ENCODE assay signal across 16 cellular contexts in genomic region chr19:55528030-55528801, GRCh38. TPM values are rescaled to one million over a fixed set of nuclear protein-coding genes. Genes with fewer than 3 reads are reported as not detected.
A peak's percentile ranks its signal among the peaks of the same experiment; 100 is the strongest.
DNase-seq lines count a peak whose midpoint lies in the region; ATAC-seq, FAIRE-seq and TF ChIP-seq lines count a peak whose summit lies in the region.
"Had no signal": no experiment of that assay in that cellular context is flagged by ENCODE, and none has a peak within 500 bp of the region (broad histone marks: within the 10 kb centered on the region; RNA-seq: fewer than 3 reads in every experiment).

No MANE protein-coding gene starts in this region.

- no peaks in the 10 kb centered on the region for H3K9me3 Mint-ChIP-seq in astrocyte (ENCODE audit: unreplicated experiment)
- H3K9me3 Mint-ChIP-seq in activated CD4-positive, alpha-beta T cell treated with anti-CD3 and anti-CD28 coated beads, Interleukin-2, amount 10 ng/mL, durations not matched to agents 7 days and 5 days, result no peaks in the 10 kb centered on the region
- H3K9me3 Mint-ChIP-seq: immature natural killer cell had no signal

- no peak overlapping the region for H3K9ac ChIP-seq in astrocyte (ENCODE audit: low read length)

- no peak for FAIRE-seq in astrocyte (lab: Jason Lieb, UNC)
- no peak for FAIRE-seq in pancreas (lab: Jason Lieb, UNC)
- FAIRE-seq: A204.1 had no signal

- POLR2A ChIA-PET in activated CD4-positive, alpha-beta T cell treated with anti-CD3 and anti-CD28 coated beads, Interleukin-2, amount 10 ng/mL, durations not matched to agents 7 days and 5 days (lab: Charles Lee), result no interaction called here

- H3K4me3 ChIP-seq in astrocyte (ENCODE audit: insufficient read depth, low read depth, low read length), result no peak overlapping the region
- H3K4me3 ChIP-seq in pancreas, result no peak overlapping the region
- no peak overlapping the region for H3K4me3 ChIP-seq in adrenal gland
- H3K4me3 ChIP-seq: thyroid gland had no signal

- DNase-seq in NCI-H2107 treated with DMSO at 0.1 percent for 48 hours (lab: John Stamatoyannopoulos, UW; ENCODE audit: unreplicated experiment) (peak; percentile 51), NCI-H2107 (lab: John Stamatoyannopoulos, UW) (no peak), NCI-H345 (lab: John Stamatoyannopoulos, UW) (peak; percentile 30), astrocyte (ENCODE audit: low read depth) (no peak), pancreas (no peak), adrenal gland (no peak)
- DNase-seq in activated CD4-positive, alpha-beta T cell treated with anti-CD3 and anti-CD28 coated beads, Interleukin-2, amount 10 ng/mL, durations not matched to agents 7 days and 5 days, result no peak
- DNase-seq: activated CD4-positive, alpha-beta T cell treated with anti-CD3 and anti-CD28 coated beads for 36 hours; activated effector memory CD4-positive, alpha-beta T cell treated with anti-CD3 and anti-CD28 coated beads, Interleukin-2, amount 50 U/mL, for 16 hours; GF-D8; immature natural killer cell; thyroid gland had no signal

- H3K4me2 ChIP-seq in astrocyte (ENCODE audit: low read length), result peak overlapping the region; percentile 20

- no peaks in the 10 kb centered on the region for H3K4me1 Mint-ChIP-seq in astrocyte (ENCODE audit: low read depth, unreplicated experiment)
- H3K4me1 Mint-ChIP-seq in activated CD4-positive, alpha-beta T cell treated with anti-CD3 and anti-CD28 coated beads, Interleukin-2, amount 10 ng/mL, durations not matched to agents 7 days and 5 days, result no peaks in the 10 kb centered on the region
- H3K4me1 Mint-ChIP-seq: activated CD4-positive, alpha-beta T cell treated with anti-CD3 and anti-CD28 coated beads for 36 hours; immature natural killer cell had no signal

- CTCF ChIA-PET in activated CD4-positive, alpha-beta T cell treated with anti-CD3 and anti-CD28 coated beads, Interleukin-2, amount 10 ng/mL, durations not matched to agents 7 days and 5 days (lab: Charles Lee), result interaction anchor here (1.3 kb wide), 1 partner anchor 104 kb away, joined by 4 read pairs; no protein-coding TSS in a partner anchor

- no peak overlapping the region for H3K27ac ChIP-seq in astrocyte (ENCODE audit: low read depth, low read length)
- H3K27ac ChIP-seq in pancreas, result no peak overlapping the region
- H3K27ac ChIP-seq in adrenal gland, result no peak overlapping the region
- H3K27ac ChIP-seq: thyroid gland had no signal

- no peaks in the 10 kb centered on the region for H4K20me1 ChIP-seq in astrocyte (ENCODE audit: insufficient read depth, low read length)

- TF ChIP-seq CTCF in astrocyte (IDR thresholded peaks at IDR 0.05; ENCODE audit: insufficient read depth, low read depth, low read length) (no peak), pancreas (IDR thresholded peaks at IDR 0.05) (no peak), adrenal gland (IDR thresholded peaks at IDR 0.05) (no peak)

- no peak overlapping the region for H2AFZ ChIP-seq in astrocyte (ENCODE audit: low read depth, low read length)

- intact Hi-C loops in pancreas (cut with DNase I), result no loop called here
- intact Hi-C loops in adrenal gland (cut with DNase I), result no loop called here

- WGBS in pancreas, 2 donors, result 23 to 24% methylated on average over 15 of the region's 15 CpGs
- WGBS in adrenal gland, 4 donors, result 26 to 29% (median 28%) methylated on average over 15 of the region's 15 CpGs

- H3K4me1 ChIP-seq in astrocyte (ENCODE audit: insufficient read depth, low read length) (no peaks in the 10 kb centered on the region), pancreas (peaks cover 0 to 5% (median 0%) of the 10 kb centered on the region in 3 donors), adrenal gland (replicated peaks in 1 of 2) (no peaks in the 10 kb centered on the region)

- peak in 3 of 4 donors; percentile 29 to 72 (median 72) for ATAC-seq in pancreas
- no peak for ATAC-seq in HG03571 (IDR thresholded peaks at IDR 0.05; ENCODE audit: unreplicated experiment)
- ATAC-seq: activated CD4-positive, alpha-beta T cell treated with anti-CD3 and anti-CD28 coated beads for 36 hours had no signal

- H3K27me3 Mint-ChIP-seq in astrocyte (ENCODE audit: low read depth, unreplicated experiment), result no peaks in the 10 kb centered on the region
- H3K27me3 Mint-ChIP-seq in activated CD4-positive, alpha-beta T cell treated with anti-CD3 and anti-CD28 coated beads, Interleukin-2, amount 10 ng/mL, durations not matched to agents 7 days and 5 days, result no peaks in the 10 kb centered on the region
- H3K27me3 Mint-ChIP-seq: activated CD4-positive, alpha-beta T cell treated with anti-CD3 and anti-CD28 coated beads for 36 hours had no signal

- no peak for TF ChIP-seq POLR2A in adrenal gland (IDR thresholded peaks at IDR 0.05)

- no peaks in the 10 kb centered on the region for H3K79me2 ChIP-seq in astrocyte (ENCODE audit: insufficient read depth, low read length)

- H3K9me3 ChIP-seq in astrocyte (ENCODE audit: insufficient read depth, low read depth, low read length) (no peaks in the 10 kb centered on the region), pancreas (no peaks in the 10 kb centered on the region), adrenal gland (replicated peaks in 1 of 3) (no peaks in the 10 kb centered on the region)
- H3K9me3 ChIP-seq: thyroid gland had no signal

- H3K4me3 Mint-ChIP-seq in astrocyte (ENCODE audit: unreplicated experiment), result no peak overlapping the region
- H3K4me3 Mint-ChIP-seq in activated CD4-positive, alpha-beta T cell treated with anti-CD3 and anti-CD28 coated beads, Interleukin-2, amount 10 ng/mL, durations not matched to agents 7 days and 5 days, result no peak overlapping the region
- H3K4me3 Mint-ChIP-seq: activated CD4-positive, alpha-beta T cell treated with anti-CD3 and anti-CD28 coated beads for 36 hours; immature natural killer cell had no signal

- no peaks in the 10 kb centered on the region for H3K27me3 ChIP-seq in astrocyte (ENCODE audit: insufficient read depth, low read length)
- no peaks in the 10 kb centered on the region for H3K27me3 ChIP-seq in pancreas
- H3K27me3 ChIP-seq in adrenal gland, result peaks cover 6% of the 10 kb centered on the region
- H3K27me3 ChIP-seq: thyroid gland had no signal

- no peak overlapping the region for H3K27ac Mint-ChIP-seq in astrocyte (ENCODE audit: unreplicated experiment)
- no peak overlapping the region for H3K27ac Mint-ChIP-seq in activated CD4-positive, alpha-beta T cell treated with anti-CD3 and anti-CD28 coated beads, Interleukin-2, amount 10 ng/mL, durations not matched to agents 7 days and 5 days
- H3K27ac Mint-ChIP-seq: activated CD4-positive, alpha-beta T cell treated with anti-CD3 and anti-CD28 coated beads for 36 hours; immature natural killer cell had no signal

- H3K36me3 ChIP-seq in astrocyte (ENCODE audit: insufficient read depth, low read length), result no peaks in the 10 kb centered on the region
- no peaks in the 10 kb centered on the region for H3K36me3 ChIP-seq in pancreas
- H3K36me3 ChIP-seq in adrenal gland (replicated peaks in 1 of 2), result no peaks in the 10 kb centered on the region
- H3K36me3 ChIP-seq: thyroid gland had no signal

- H3K36me3 Mint-ChIP-seq in astrocyte (ENCODE audit: low read depth, unreplicated experiment), result no peaks in the 10 kb centered on the region
- no peaks in the 10 kb centered on the region for H3K36me3 Mint-ChIP-seq in activated CD4-positive, alpha-beta T cell treated with anti-CD3 and anti-CD28 coated beads, Interleukin-2, amount 10 ng/mL, durations not matched to agents 7 days and 5 days (ENCODE audit: low read depth)
- H3K36me3 Mint-ChIP-seq: immature natural killer cell had no signal

RNA-seq across cellular contexts. Expression of gene SBK2, which starts 8.7 kb away (rescaled TPM):
- total RNA-seq in astrocyte (2.5 and 4.2 TPM in 2 replicates), pancreas (under 1 TPM in 1 of 6 donors, not detected in 5; 0.43 TPM), adrenal gland (not detected)
- polyA plus RNA-seq in pancreas (under 1 TPM; 0.28 to 0.46 TPM), adrenal gland (not detected)
- total RNA-seq in activated CD4-positive, alpha-beta T cell treated with anti-CD3 and anti-CD28 coated beads, Interleukin-2, amount 10 ng/mL, durations not matched to agents 7 days and 5 days, result not detected
- total RNA-seq: activated CD4-positive, alpha-beta T cell treated with anti-CD3 and anti-CD28 coated beads for 36 hours; SK-MEL-5; thyroid gland had no signal
- polyA plus RNA-seq: immature natural killer cell had no signal

RNA-seq across cellular contexts. Expression of gene SBK3, which starts 17.1 kb away (rescaled TPM):
- total RNA-seq in astrocyte (0.34 and 0.91 TPM in 2 replicates), pancreas (under 1 TPM in 2 of 6 donors, not detected in 4; 0.19 to 0.28 TPM), adrenal gland (under 1 TPM in 2 of 8 donors, not detected in 6; 0.18 to 0.68 TPM)
- polyA plus RNA-seq in pancreas (under 1 TPM; 0.11 to 0.16 TPM), adrenal gland (under 1 TPM in 1 of 3 donors, not detected in 2; 0.10 TPM)
- total RNA-seq in activated CD4-positive, alpha-beta T cell treated with anti-CD3 and anti-CD28 coated beads, Interleukin-2, amount 10 ng/mL, durations not matched to agents 7 days and 5 days, result not detected
- total RNA-seq: activated CD4-positive, alpha-beta T cell treated with anti-CD3 and anti-CD28 coated beads for 36 hours; SK-MEL-5; skeletal muscle tissue had no signal
- polyA plus RNA-seq: immature natural killer cell had no signal

RNA-seq across cellular contexts. Expression of gene SSC5D, which starts 40.0 kb away (rescaled TPM):
- 46.8 and 66.1 TPM in 2 replicates for total RNA-seq in astrocyte
- 1 to 10 TPM in 4 of 6 donors, under 1 TPM in 2; 0.60 to 5.3 (median 1.4) TPM for total RNA-seq in pancreas
- polyA plus RNA-seq in pancreas, result 1 to 10 TPM in 1 of 2 donors, under 1 TPM in 1; 0.77 to 2.1 TPM
- total RNA-seq in adrenal gland, result 1 to 10 TPM; 1.5 to 6.8 (median 4.5) TPM
- polyA plus RNA-seq in adrenal gland, result 1 to 10 TPM; 1.3 to 10.0 (median 1.5) TPM
- under 1 TPM; 0.42 to 0.98 TPM for total RNA-seq in activated CD4-positive, alpha-beta T cell treated with anti-CD3 and anti-CD28 coated beads, Interleukin-2, amount 10 ng/mL, durations not matched to agents 7 days and 5 days
- total RNA-seq: SK-MEL-5 had no signal
- polyA plus RNA-seq: immature natural killer cell had no signal

RNA-seq across cellular contexts. Expression of gene NAT14, which starts 43.2 kb away (rescaled TPM):
- total RNA-seq in astrocyte (68.7 and 71.2 TPM in 2 replicates), pancreas (10 to 100 TPM in 1 of 6 donors, 1 to 10 TPM in 5; 5.8 to 10.1 (median 7.5) TPM), adrenal gland (10 to 100 TPM in 5 of 8 donors, 1 to 10 TPM in 3; 4.9 to 35.3 (median 17.9) TPM)
- polyA plus RNA-seq in pancreas (10 to 100 TPM; 27.9 to 32.4 TPM), adrenal gland (100 to 1,000 TPM in 1 of 3 donors, 10 to 100 TPM in 1, 1 to 10 TPM in 1; 6.2 to 108 (median 53.8) TPM)
- 10 to 100 TPM; 11.7 TPM for total RNA-seq in activated CD4-positive, alpha-beta T cell treated with anti-CD3 and anti-CD28 coated beads, Interleukin-2, amount 10 ng/mL, durations not matched to agents 7 days and 5 days

RNA-seq across cellular contexts. Expression of gene ZNF628, which starts 51.8 kb away (rescaled TPM):
- 9.9 and 11.9 TPM in 2 replicates for total RNA-seq in astrocyte
- total RNA-seq in pancreas, result 1 to 10 TPM; 3.4 to 6.2 (median 4.1) TPM
- 1 to 10 TPM; 2.6 to 7.8 TPM for polyA plus RNA-seq in pancreas
- total RNA-seq in adrenal gland, result 10 to 100 TPM in 3 of 8 donors, 1 to 10 TPM in 5; 5.4 to 27.9 (median 9.2) TPM
- polyA plus RNA-seq in adrenal gland, result 10 to 100 TPM in 1 of 3 donors, 1 to 10 TPM in 1, under 1 TPM in 1; 0.04 to 17.5 (median 3.7) TPM
- 1 to 10 TPM; 7.3 to 9.7 TPM for total RNA-seq in activated CD4-positive, alpha-beta T cell treated with anti-CD3 and anti-CD28 coated beads, Interleukin-2, amount 10 ng/mL, durations not matched to agents 7 days and 5 days

Comparison
In these comparisons a context has a peak if more than half of its experiments do, and no peak if none do; other contexts are left out.
1. DNase-seq: peak in NCI-H2107 treated with DMSO at 0.1 percent for 48 hours (single experiment) and NCI-H345 (single experiment); none in NCI-H2107 (single experiment), astrocyte (single experiment), pancreas (0 of 6), adrenal gland (0 of 7) and activated CD4-positive, alpha-beta T cell treated with anti-CD3 and anti-CD28 coated beads, Interleukin-2, amount 10 ng/mL, durations not matched to agents 7 days and 5 days (single experiment).